Comparison of ENCODE assay signal across 1 cellular context in genomic region chr22:19110064-19110458, GRCh38.
A peak's percentile ranks its signal among the peaks of the same experiment; 100 is the strongest.
TF ChIP-seq lines count a peak whose summit lies in the region.

No MANE protein-coding gene starts in this region.

TF ChIP-seq in K562, 482 proteins besides CTCF, POLR2A, EP300 and RAD21 (continues in another document):
- TF ChIP-seq IRF2 (CRISPR knock-in tag; IDR thresholded peaks at IDR 0.05) (no peak), GATA2 (CRISPR knock-in tag; IDR thresholded peaks at IDR 0.05) (no peak), ZNF143 (CRISPR knock-in tag; IDR thresholded peaks at IDR 0.05) (no peak), TGIF2 (CRISPR knock-in tag; IDR thresholded peaks at IDR 0.05) (no peak), NFIX (CRISPR knock-in tag; IDR thresholded peaks at IDR 0.05; ENCODE audit: low read depth) (peak; percentile 8; the same call in 1 of the 2 replicates), ADNP (tag; IDR thresholded peaks at IDR 0.05) (no peak), ETV6 (IDR thresholded peaks at IDR 0.05; ENCODE audit: borderline replicate concordance in 1 of 2, low read depth in 2 of 2, low read length in 1 of 2) (no peak), ETV6 (CRISPR knock-in tag; IDR thresholded peaks at IDR 0.05; ENCODE audit: borderline replicate concordance) (peak; percentile 61; the same call in 1 of the 2 replicates), CTBP1 (IDR thresholded peaks at IDR 0.05; ENCODE audit: borderline replicate concordance) (no peak), SRF (CRISPR knock-in tag; IDR thresholded peaks at IDR 0.05) (no peak), NONO (IDR thresholded peaks at IDR 0.05; ENCODE audit: low read depth in 2 of 2, low read length in 1 of 2) (no peak), SMARCA5 (IDR thresholded peaks at IDR 0.05) (no peak), YBX1 (IDR thresholded peaks at IDR 0.05) (no peak), MCM2 (IDR thresholded peaks at IDR 0.05; ENCODE audit: low read depth) (no peak), E2F6 (IDR thresholded peaks at IDR 0.05; ENCODE audit: borderline replicate concordance in 1 of 2, extremely low read depth in 1 of 2, insufficient read depth in 1 of 2, insufficient read length in 1 of 2, low read depth in 1 of 2, low read length in 1 of 2, poor library complexity in 1 of 2, severe bottlenecking in 1 of 2) (no peak), KAT2B (IDR thresholded peaks at IDR 0.05; ENCODE audit: low read depth, low read length) (no peak), FOXP1 (CRISPR knock-in tag; IDR thresholded peaks at IDR 0.05) (no peak), ZNF586 (CRISPR knock-in tag; conservative IDR thresholded peaks at IDR 0.05) (no peak), NCOA2 (IDR thresholded peaks at IDR 0.05; ENCODE audit: partially characterized antibody in 2 of 2) (no peak), E2F4 (CRISPR knock-in tag; IDR thresholded peaks at IDR 0.05; ENCODE audit: low read depth) (no peak), FOXM1 (IDR thresholded peaks at IDR 0.05; ENCODE audit: low read depth) (no peak), FOXM1 (CRISPR knock-in tag; IDR thresholded peaks at IDR 0.05; ENCODE audit: low read depth) (no peak), CBX5 (IDR thresholded peaks at IDR 0.05; ENCODE audit: borderline replicate concordance, low read depth) (no peak), MEF2A (IDR thresholded peaks at IDR 0.05; ENCODE audit: control insufficient read depth, low read depth, low read length) (peak; percentile 34; the same call in 1 of the 2 replicates), DIDO1 (tag; IDR thresholded peaks at IDR 0.05; ENCODE audit: low read depth) (no peak), MXI1 (IDR thresholded peaks at IDR 0.05; ENCODE audit: low read depth, low read length) (0 out of 2 replicates have a peak, but pooled peaks have one; percentile 37), MTA3 (IDR thresholded peaks at IDR 0.05; ENCODE audit: borderline replicate concordance) (peak; percentile 19; the same call in 1 of the 2 replicates), ZNF696 (CRISPR knock-in tag; conservative IDR thresholded peaks at IDR 0.05) (no peak), CCAR2 (IDR thresholded peaks at IDR 0.05; ENCODE audit: low read depth, low read length) (no peak), ZNF717 (CRISPR knock-in tag; IDR thresholded peaks at IDR 0.05) (no peak), FOS (IDR thresholded peaks at IDR 0.05; ENCODE audit: extremely low read depth, insufficient read length) (no peak), ZFP36 (IDR thresholded peaks at IDR 0.05; ENCODE audit: low read depth, low read length, partially characterized antibody) (no peak), CLOCK (CRISPR knock-in tag; IDR thresholded peaks at IDR 0.05; ENCODE audit: borderline replicate concordance) (no peak), MIER1 (IDR thresholded peaks at IDR 0.05; ENCODE audit: low read depth) (0 out of 2 replicates have a peak, but pooled peaks have one; percentile 31), ZNF239 (CRISPR knock-in tag; IDR thresholded peaks at IDR 0.05) (no peak), CHD1 (IDR thresholded peaks at IDR 0.05; ENCODE audit: low read length) (no peak), NBN (IDR thresholded peaks at IDR 0.05; ENCODE audit: low read depth) (no peak; the same call in 1 of the 2 replicates), ZNF408 (CRISPR knock-in tag; IDR thresholded peaks at IDR 0.05; ENCODE audit: low read depth) (no peak), L3MBTL2 (IDR thresholded peaks at IDR 0.05) (no peak)
- TF ChIP-seq, protein P1, sequence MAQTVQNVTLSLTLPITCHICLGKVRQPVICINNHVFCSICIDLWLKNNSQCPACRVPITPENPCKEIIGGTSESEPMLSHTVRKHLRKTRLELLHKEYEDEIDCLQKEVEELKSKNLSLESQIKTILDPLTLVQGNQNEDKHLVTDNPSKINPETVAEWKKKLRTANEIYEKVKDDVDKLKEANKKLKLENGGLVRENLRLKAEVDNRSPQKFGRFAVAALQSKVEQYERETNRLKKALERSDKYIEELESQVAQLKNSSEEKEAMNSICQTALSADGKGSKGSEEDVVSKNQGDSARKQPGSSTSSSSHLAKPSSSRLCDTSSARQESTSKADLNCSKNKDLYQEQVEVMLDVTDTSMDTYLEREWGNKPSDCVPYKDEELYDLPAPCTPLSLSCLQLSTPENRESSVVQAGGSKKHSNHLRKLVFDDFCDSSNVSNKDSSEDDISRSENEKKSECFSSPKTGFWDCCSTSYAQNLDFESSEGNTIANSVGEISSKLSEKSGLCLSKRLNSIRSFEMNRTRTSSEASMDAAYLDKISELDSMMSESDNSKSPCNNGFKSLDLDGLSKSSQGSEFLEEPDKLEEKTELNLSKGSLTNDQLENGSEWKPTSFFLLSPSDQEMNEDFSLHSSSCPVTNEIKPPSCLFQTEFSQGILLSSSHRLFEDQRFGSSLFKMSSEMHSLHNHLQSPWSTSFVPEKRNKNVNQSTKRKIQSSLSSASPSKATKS (CRISPR knock-in tag; IDR thresholded peaks at IDR 0.05), result no peak
- TF ChIP-seq, protein P2, sequence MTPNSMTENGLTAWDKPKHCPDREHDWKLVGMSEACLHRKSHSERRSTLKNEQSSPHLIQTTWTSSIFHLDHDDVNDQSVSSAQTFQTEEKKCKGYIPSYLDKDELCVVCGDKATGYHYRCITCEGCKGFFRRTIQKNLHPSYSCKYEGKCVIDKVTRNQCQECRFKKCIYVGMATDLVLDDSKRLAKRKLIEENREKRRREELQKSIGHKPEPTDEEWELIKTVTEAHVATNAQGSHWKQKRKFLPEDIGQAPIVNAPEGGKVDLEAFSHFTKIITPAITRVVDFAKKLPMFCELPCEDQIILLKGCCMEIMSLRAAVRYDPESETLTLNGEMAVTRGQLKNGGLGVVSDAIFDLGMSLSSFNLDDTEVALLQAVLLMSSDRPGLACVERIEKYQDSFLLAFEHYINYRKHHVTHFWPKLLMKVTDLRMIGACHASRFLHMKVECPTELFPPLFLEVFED (CRISPR knock-in tag; conservative IDR thresholded peaks at IDR 0.05), result no peak
- TF ChIP-seq, protein P3, sequence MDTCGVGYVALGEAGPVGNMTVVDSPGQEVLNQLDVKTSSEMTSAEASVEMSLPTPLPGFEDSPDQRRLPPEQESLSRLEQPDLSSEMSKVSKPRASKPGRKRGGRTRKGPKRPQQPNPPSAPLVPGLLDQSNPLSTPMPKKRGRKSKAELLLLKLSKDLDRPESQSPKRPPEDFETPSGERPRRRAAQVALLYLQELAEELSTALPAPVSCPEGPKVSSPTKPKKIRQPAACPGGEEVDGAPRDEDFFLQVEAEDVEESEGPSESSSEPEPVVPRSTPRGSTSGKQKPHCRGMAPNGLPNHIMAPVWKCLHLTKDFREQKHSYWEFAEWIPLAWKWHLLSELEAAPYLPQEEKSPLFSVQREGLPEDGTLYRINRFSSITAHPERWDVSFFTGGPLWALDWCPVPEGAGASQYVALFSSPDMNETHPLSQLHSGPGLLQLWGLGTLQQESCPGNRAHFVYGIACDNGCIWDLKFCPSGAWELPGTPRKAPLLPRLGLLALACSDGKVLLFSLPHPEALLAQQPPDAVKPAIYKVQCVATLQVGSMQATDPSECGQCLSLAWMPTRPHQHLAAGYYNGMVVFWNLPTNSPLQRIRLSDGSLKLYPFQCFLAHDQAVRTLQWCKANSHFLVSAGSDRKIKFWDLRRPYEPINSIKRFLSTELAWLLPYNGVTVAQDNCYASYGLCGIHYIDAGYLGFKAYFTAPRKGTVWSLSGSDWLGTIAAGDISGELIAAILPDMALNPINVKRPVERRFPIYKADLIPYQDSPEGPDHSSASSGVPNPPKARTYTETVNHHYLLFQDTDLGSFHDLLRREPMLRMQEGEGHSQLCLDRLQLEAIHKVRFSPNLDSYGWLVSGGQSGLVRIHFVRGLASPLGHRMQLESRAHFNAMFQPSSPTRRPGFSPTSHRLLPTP (IDR thresholded peaks at IDR 0.05; ENCODE audit: borderline replicate concordance, extremely low read depth, insufficient read length), result no peak
- TF ChIP-seq, protein P4, sequence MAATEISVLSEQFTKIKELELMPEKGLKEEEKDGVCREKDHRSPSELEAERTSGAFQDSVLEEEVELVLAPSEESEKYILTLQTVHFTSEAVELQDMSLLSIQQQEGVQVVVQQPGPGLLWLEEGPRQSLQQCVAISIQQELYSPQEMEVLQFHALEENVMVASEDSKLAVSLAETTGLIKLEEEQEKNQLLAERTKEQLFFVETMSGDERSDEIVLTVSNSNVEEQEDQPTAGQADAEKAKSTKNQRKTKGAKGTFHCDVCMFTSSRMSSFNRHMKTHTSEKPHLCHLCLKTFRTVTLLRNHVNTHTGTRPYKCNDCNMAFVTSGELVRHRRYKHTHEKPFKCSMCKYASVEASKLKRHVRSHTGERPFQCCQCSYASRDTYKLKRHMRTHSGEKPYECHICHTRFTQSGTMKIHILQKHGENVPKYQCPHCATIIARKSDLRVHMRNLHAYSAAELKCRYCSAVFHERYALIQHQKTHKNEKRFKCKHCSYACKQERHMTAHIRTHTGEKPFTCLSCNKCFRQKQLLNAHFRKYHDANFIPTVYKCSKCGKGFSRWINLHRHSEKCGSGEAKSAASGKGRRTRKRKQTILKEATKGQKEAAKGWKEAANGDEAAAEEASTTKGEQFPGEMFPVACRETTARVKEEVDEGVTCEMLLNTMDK (IDR thresholded peaks at IDR 0.05; ENCODE audit: borderline replicate concordance, insufficient read depth, low read depth, low read length, poor library complexity, severe bottlenecking), result no peak
- TF ChIP-seq, protein P5, sequence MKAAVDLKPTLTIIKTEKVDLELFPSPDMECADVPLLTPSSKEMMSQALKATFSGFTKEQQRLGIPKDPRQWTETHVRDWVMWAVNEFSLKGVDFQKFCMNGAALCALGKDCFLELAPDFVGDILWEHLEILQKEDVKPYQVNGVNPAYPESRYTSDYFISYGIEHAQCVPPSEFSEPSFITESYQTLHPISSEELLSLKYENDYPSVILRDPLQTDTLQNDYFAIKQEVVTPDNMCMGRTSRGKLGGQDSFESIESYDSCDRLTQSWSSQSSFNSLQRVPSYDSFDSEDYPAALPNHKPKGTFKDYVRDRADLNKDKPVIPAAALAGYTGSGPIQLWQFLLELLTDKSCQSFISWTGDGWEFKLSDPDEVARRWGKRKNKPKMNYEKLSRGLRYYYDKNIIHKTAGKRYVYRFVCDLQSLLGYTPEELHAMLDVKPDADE (conservative IDR thresholded peaks at IDR 0.05; ENCODE audit: control insufficient read depth, low read depth, low read length), result no peak
- TF ChIP-seq, protein P6, sequence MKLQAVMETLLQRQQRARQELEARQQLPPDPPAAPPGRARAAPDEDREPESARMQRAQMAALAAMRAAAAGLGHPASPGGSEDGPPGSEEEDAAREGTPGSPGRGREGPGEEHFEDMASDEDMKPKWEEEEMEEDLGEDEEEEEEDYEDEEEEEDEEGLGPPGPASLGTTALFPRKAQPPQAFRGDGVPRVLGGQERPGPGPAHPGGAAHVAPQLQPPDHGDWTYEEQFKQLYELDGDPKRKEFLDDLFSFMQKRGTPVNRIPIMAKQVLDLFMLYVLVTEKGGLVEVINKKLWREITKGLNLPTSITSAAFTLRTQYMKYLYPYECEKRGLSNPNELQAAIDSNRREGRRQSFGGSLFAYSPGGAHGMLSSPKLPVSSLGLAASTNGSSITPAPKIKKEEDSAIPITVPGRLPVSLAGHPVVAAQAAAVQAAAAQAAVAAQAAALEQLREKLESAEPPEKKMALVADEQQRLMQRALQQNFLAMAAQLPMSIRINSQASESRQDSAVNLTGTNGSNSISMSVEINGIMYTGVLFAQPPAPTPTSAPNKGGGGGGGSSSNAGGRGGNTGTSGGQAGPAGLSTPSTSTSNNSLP (IDR thresholded peaks at IDR 0.05; ENCODE audit: borderline replicate concordance, low read depth, low read length), result 0 out of 2 replicates have a peak, but pooled peaks have one; percentile 14
- TF ChIP-seq, protein P7, sequence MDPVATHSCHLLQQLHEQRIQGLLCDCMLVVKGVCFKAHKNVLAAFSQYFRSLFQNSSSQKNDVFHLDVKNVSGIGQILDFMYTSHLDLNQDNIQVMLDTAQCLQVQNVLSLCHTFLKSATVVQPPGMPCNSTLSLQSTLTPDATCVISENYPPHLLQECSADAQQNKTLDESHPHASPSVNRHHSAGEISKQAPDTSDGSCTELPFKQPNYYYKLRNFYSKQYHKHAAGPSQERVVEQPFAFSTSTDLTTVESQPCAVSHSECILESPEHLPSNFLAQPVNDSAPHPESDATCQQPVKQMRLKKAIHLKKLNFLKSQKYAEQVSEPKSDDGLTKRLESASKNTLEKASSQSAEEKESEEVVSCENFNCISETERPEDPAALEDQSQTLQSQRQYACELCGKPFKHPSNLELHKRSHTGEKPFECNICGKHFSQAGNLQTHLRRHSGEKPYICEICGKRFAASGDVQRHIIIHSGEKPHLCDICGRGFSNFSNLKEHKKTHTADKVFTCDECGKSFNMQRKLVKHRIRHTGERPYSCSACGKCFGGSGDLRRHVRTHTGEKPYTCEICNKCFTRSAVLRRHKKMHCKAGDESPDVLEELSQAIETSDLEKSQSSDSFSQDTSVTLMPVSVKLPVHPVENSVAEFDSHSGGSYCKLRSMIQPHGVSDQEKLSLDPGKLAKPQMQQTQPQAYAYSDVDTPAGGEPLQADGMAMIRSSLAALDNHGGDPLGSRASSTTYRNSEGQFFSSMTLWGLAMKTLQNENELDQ (CRISPR knock-in tag; IDR thresholded peaks at IDR 0.05; ENCODE audit: borderline replicate concordance), result 0 out of 2 replicates have a peak, but pooled peaks have one; percentile 1
